12 cellular contexts compared by ENCODE assay signal in genomic region chr1:94037392-94038229, GRCh38.
DNase-seq lines count a peak whose midpoint lies in the region; ATAC-seq, FAIRE-seq and TF ChIP-seq lines count a peak whose summit lies in the region.
"Had no signal": no experiment of that assay in that cellular context is flagged by ENCODE, and none has a peak within 500 bp of the region (broad histone marks: within the 10 kb centered on the region; RNA-seq: fewer than 3 reads in every experiment).

No MANE protein-coding gene starts in this region.

- TF ChIP-seq CTCF in testis (IDR thresholded peaks at IDR 0.05), result no peak

- DNase-seq in GM12891 (ENCODE audit: insufficient read length, low spot score), result no peak
- peak; percentile 57 for DNase-seq in kidney tubule cell (ENCODE audit: low spot score)
- no peak for DNase-seq in testis
- DNase-seq in amygdala (lab: John Stamatoyannopoulos, UW), result no peak
- DNase-seq: activated CD4-positive, alpha-beta T cell treated with anti-CD3 and anti-CD28 coated beads for 1 hour; activated naive CD8-positive, alpha-beta T cell treated with anti-CD3 and anti-CD28 coated beads, Interleukin-2, amount 10 ng/mL, durations not matched to agents 7 days and 5 days; mesendoderm; retina; SIG-M5 had no signal

- no peak overlapping the region for H3K4me3 ChIP-seq in testis

- no peak for FAIRE-seq in GM12891 (lab: Jason Lieb, UNC)

- no peak; the same call in 1 of the 2 replicates for TF ChIP-seq POLR2A in GM12891 (IDR thresholded peaks at IDR 0.05; ENCODE audit: low read depth, low read length)
- TF ChIP-seq POLR2A in testis (IDR thresholded peaks at IDR 0.05), result no peak

- ATAC-seq in GM19395 (IDR thresholded peaks at IDR 0.05; ENCODE audit: unreplicated experiment) (peak; percentile 39), HG03565 (IDR thresholded peaks at IDR 0.05; ENCODE audit: unreplicated experiment) (peak; percentile 58), HG03159 (IDR thresholded peaks at IDR 0.05; ENCODE audit: unreplicated experiment) (no peak)

- intact Hi-C loops in testis (cut with DNase I; ENCODE audit: low total_unique reads), result no loop called here

- H3K27me3 ChIP-seq in testis, result no peaks in the 10 kb centered on the region

- no peaks in the 10 kb centered on the region for H3K9me3 ChIP-seq in testis

- 81 to 87% methylated on average over 9 of the region's 9 CpGs for WGBS in testis, 2 donors

- no peaks in the 10 kb centered on the region for H3K36me3 ChIP-seq in testis (ENCODE audit: low read depth, missing control alignments)

- H3K4me1 ChIP-seq in testis, result peaks cover 5% of the 10 kb centered on the region

- H3K27ac ChIP-seq in testis, result no peak overlapping the region

TF ChIP-seq in GM12891, 5 proteins besides CTCF, POLR2A, EP300 and RAD21:
- TF ChIP-seq PAX5 (IDR thresholded peaks at IDR 0.05; ENCODE audit: insufficient read depth, low read length, severe bottlenecking) (no peak), SPI1 (IDR thresholded peaks at IDR 0.05; ENCODE audit: low read depth, low read length) (peak; percentile 38; the same call in 1 of the 2 replicates)
